ENCODE assay signal across 8 cellular contexts in genomic region chr14:102235275-102235897, GRCh38.
DNase-seq lines count a peak whose midpoint lies in the region; ATAC-seq, FAIRE-seq and TF ChIP-seq lines count a peak whose summit lies in the region.

No MANE protein-coding gene starts in this region.

- TF ChIP-seq RAD21 in HepG2 (CRISPR knock-in tag; IDR thresholded peaks at IDR 0.05), result peak; percentile 84

- H3K27me3 ChIP-seq in HepG2 (ENCODE audit: control insufficient read depth in 1 of 2, insufficient read depth in 2 of 2, low read length in 2 of 2), result no peaks in the 10 kb centered on the region

- DNase-seq in DMS 273 treated with DMSO at 0.1 percent for 48 hours (lab: John Stamatoyannopoulos, UW) (peak; percentile 51), NCI-H2227 treated with DMSO at 0.1 percent for 48 hours (lab: John Stamatoyannopoulos, UW) (peak; percentile 72), choroid plexus epithelial cell (ENCODE audit: low read depth) (peak; percentile 96), HepG2 (ENCODE audit: low spot score) (peak; percentile 70)
- peak; percentile 91 for DNase-seq in activated CD4-positive, alpha-beta T cell treated with anti-CD3 and anti-CD28 coated beads for 36 hours
- peak; percentile 80 for DNase-seq in stimulated activated CD4-positive, alpha-beta T cell treated with anti-CD3 and anti-CD28 coated beads, Interleukin-4, amount 100 ng/mL, for 1 hour

- H3K9me3 Mint-ChIP-seq in activated CD4-positive, alpha-beta T cell treated with anti-CD3 and anti-CD28 coated beads for 36 hours (ENCODE audit: low read depth), result no peaks in the 10 kb centered on the region

- no peak; a peak in 1 of 4 replicates for TF ChIP-seq POLR2A in HepG2 (IDR thresholded peaks at IDR 0.05; ENCODE audit: insufficient read depth in 1 of 2, low read depth in 2 of 2, low read length in 2 of 2)

- peaks cover 19% of the 10 kb centered on the region; the same call in 1 of the 2 replicates for H3K4me1 ChIP-seq in HepG2 (ENCODE audit: insufficient read depth, low read length)

- peak; percentile 91 for TF ChIP-seq CTCF in choroid plexus epithelial cell (conservative IDR thresholded peaks at IDR 0.05; ENCODE audit: low read depth, low read length)
- TF ChIP-seq CTCF in HepG2 (CRISPR knock-in tag; IDR thresholded peaks at IDR 0.05), result peak; percentile 93

- H4K20me1 ChIP-seq in HepG2 (ENCODE audit: insufficient read depth, low read length), result no peaks in the 10 kb centered on the region

- peak overlapping the region; percentile 35 for H3K4me3 ChIP-seq in choroid plexus epithelial cell (ENCODE audit: low read depth, low read length)
- H3K4me3 ChIP-seq in HepG2 (replicated peaks in 1 of 3; ENCODE audit: insufficient read depth in 1 of 3, low read depth in 2 of 3, low read length in 3 of 3), result peak overlapping the region; percentile 38 to 69 (median 62); a peak in 5 of 6 replicates

- H3K4me1 Mint-ChIP-seq in activated CD4-positive, alpha-beta T cell treated with anti-CD3 and anti-CD28 coated beads for 36 hours, result no peaks in the 10 kb centered on the region

- TF ChIP-seq EP300 in HepG2 (IDR thresholded peaks at IDR 0.05; ENCODE audit: low read depth in 2 of 2, low read length in 2 of 2) (no peak), HepG2 (CRISPR knock-in tag; IDR thresholded peaks at IDR 0.05; ENCODE audit: borderline replicate concordance) (no peak)

- in situ Hi-C loops in HepG2 (cut with HindIII; ENCODE audit: extremely low pct_ligation_motif_present, low pct_unique_long_range_greater_than_20kb), result loop anchor here (5.0 kb wide), 1 partner anchor 77 kb away; no protein-coding TSS in a partner anchor

- BruUV-seq in HepG2 (replicated peaks; lab: Mats Ljungman, UMichigan), result no TSS peak

- intact Hi-C loops in activated CD4-positive, alpha-beta T cell treated with anti-CD3 and anti-CD28 coated beads for 36 hours (cut with DNase I, micrococcal nuclease), result loop anchor here (1.0 to 2.0 kb wide), 2 partner anchors 79 to 281 kb away; no protein-coding TSS in a partner anchor
- intact Hi-C loops in HepG2 (cut with micrococcal nuclease; ENCODE audit: unreplicated experiment), result loop anchor here (1.0 kb wide), 1 partner anchor 79 kb away; no protein-coding TSS in a partner anchor

- ATAC-seq in HG02623 (IDR thresholded peaks at IDR 0.05; ENCODE audit: unreplicated experiment), result peak; percentile 53
- ATAC-seq in activated CD4-positive, alpha-beta T cell treated with anti-CD3 and anti-CD28 coated beads for 36 hours, result peak; percentile 100
- ATAC-seq in HepG2, result peak; percentile 97
- no peak for ATAC-seq in HG03378 (IDR thresholded peaks at IDR 0.05; ENCODE audit: unreplicated experiment)

- H3K4me3 Mint-ChIP-seq in activated CD4-positive, alpha-beta T cell treated with anti-CD3 and anti-CD28 coated beads for 36 hours, result no peak overlapping the region

- no peaks in the 10 kb centered on the region for H3K79me2 ChIP-seq in HepG2 (ENCODE audit: insufficient read depth, low read length)

- H3K27me3 Mint-ChIP-seq in activated CD4-positive, alpha-beta T cell treated with anti-CD3 and anti-CD28 coated beads for 36 hours, result no peaks in the 10 kb centered on the region

- peak overlapping the region; percentile 68 for H3K9ac ChIP-seq in HepG2 (ENCODE audit: insufficient read depth, low read depth, low read length)

- H3K36me3 Mint-ChIP-seq in activated CD4-positive, alpha-beta T cell treated with anti-CD3 and anti-CD28 coated beads for 36 hours (ENCODE audit: low read depth), result no peaks in the 10 kb centered on the region

- FAIRE-seq in HepG2 (lab: Jason Lieb, UNC), result peak; percentile 78

- peaks cover 1 to 10% of the 10 kb centered on the region in 2 experiments; a peak in 1 of 5 replicates for H3K36me3 ChIP-seq in HepG2 (replicated peaks in 1 of 2; ENCODE audit: control insufficient read depth in 1 of 2, insufficient read depth in 2 of 2, low read length in 2 of 2)

- H3K9me3 ChIP-seq in HepG2 (ENCODE audit: low read length), result no peaks in the 10 kb centered on the region

- POLR2A ChIA-PET in activated CD4-positive, alpha-beta T cell treated with anti-CD3 and anti-CD28 coated beads for 36 hours (lab: Charles Lee), result no interaction called here
- POLR2A ChIA-PET in HepG2 (lab: Yijun Ruan, JAX), result no interaction called here

- peak overlapping the region; percentile 77 for H2AFZ ChIP-seq in HepG2 (ENCODE audit: low read length)

- no peak overlapping the region for H3K27ac Mint-ChIP-seq in activated CD4-positive, alpha-beta T cell treated with anti-CD3 and anti-CD28 coated beads for 36 hours

- peak overlapping the region; percentile 77 for H3K4me2 ChIP-seq in HepG2 (ENCODE audit: low read depth, low read length)

- 37% methylated on average over 19 of the region's 19 CpGs for WGBS in HepG2 (ENCODE audit: low lambda C conversion rate)

- no peak overlapping the region for H3K27ac ChIP-seq in HepG2 (ENCODE audit: extremely low read length, insufficient read depth, low read length)

- CTCF ChIA-PET in activated CD4-positive, alpha-beta T cell treated with anti-CD3 and anti-CD28 coated beads for 36 hours (lab: Charles Lee), result no interaction called here
- CTCF ChIA-PET in HepG2 (lab: Yijun Ruan, JAX; ENCODE audit: low intra/inter-chr PET ratio, low total read pairs), result interaction anchor here (1.3 to 3.0 kb wide), 2 partner anchors 79 to 82 kb away, joined by 3 to 44 read pairs; no protein-coding TSS in a partner anchor

TF ChIP-seq in HepG2, 621 proteins besides CTCF, POLR2A, EP300 and RAD21 (continues in another document):
- TF ChIP-seq SMC3 (IDR thresholded peaks at IDR 0.05; ENCODE audit: low read length) (peak; percentile 67), AGO2 (optimal IDR thresholded peaks at IDR 0.05; ENCODE audit: low read depth, low read length) (no peak), NFKBIZ (CRISPR knock-in tag; IDR thresholded peaks at IDR 0.05) (no peak), NFE2L1 (CRISPR knock-in tag; IDR thresholded peaks at IDR 0.05; ENCODE audit: borderline replicate concordance) (no peak), PRPF4 (IDR thresholded peaks at IDR 0.05; ENCODE audit: low read depth, low read length, poor library complexity, severe bottlenecking) (no peak)
- TF ChIP-seq, protein P1, sequence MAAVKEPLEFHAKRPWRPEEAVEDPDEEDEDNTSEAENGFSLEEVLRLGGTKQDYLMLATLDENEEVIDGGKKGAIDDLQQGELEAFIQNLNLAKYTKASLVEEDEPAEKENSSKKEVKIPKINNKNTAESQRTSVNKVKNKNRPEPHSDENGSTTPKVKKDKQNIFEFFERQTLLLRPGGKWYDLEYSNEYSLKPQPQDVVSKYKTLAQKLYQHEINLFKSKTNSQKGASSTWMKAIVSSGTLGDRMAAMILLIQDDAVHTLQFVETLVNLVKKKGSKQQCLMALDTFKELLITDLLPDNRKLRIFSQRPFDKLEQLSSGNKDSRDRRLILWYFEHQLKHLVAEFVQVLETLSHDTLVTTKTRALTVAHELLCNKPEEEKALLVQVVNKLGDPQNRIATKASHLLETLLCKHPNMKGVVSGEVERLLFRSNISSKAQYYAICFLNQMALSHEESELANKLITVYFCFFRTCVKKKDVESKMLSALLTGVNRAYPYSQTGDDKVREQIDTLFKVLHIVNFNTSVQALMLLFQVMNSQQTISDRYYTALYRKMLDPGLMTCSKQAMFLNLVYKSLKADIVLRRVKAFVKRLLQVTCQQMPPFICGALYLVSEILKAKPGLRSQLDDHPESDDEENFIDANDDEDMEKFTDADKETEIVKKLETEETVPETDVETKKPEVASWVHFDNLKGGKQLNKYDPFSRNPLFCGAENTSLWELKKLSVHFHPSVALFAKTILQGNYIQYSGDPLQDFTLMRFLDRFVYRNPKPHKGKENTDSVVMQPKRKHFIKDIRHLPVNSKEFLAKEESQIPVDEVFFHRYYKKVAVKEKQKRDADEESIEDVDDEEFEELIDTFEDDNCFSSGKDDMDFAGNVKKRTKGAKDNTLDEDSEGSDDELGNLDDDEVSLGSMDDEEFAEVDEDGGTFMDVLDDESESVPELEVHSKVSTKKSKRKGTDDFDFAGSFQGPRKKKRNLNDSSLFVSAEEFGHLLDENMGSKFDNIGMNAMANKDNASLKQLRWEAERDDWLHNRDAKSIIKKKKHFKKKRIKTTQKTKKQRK (IDR thresholded peaks at IDR 0.05; ENCODE audit: low read length), result no peak
- TF ChIP-seq, protein P2, sequence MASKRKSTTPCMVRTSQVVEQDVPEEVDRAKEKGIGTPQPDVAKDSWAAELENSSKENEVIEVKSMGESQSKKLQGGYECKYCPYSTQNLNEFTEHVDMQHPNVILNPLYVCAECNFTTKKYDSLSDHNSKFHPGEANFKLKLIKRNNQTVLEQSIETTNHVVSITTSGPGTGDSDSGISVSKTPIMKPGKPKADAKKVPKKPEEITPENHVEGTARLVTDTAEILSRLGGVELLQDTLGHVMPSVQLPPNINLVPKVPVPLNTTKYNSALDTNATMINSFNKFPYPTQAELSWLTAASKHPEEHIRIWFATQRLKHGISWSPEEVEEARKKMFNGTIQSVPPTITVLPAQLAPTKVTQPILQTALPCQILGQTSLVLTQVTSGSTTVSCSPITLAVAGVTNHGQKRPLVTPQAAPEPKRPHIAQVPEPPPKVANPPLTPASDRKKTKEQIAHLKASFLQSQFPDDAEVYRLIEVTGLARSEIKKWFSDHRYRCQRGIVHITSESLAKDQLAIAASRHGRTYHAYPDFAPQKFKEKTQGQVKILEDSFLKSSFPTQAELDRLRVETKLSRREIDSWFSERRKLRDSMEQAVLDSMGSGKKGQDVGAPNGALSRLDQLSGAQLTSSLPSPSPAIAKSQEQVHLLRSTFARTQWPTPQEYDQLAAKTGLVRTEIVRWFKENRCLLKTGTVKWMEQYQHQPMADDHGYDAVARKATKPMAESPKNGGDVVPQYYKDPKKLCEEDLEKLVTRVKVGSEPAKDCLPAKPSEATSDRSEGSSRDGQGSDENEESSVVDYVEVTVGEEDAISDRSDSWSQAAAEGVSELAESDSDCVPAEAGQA (IDR thresholded peaks at IDR 0.05; ENCODE audit: low read depth), result no peak
- TF ChIP-seq, protein P2 (CRISPR knock-in tag; IDR thresholded peaks at IDR 0.05; ENCODE audit: borderline replicate concordance), result no peak
